1 cellular context compared by ENCODE assay signal in the genomic region with DNA sequence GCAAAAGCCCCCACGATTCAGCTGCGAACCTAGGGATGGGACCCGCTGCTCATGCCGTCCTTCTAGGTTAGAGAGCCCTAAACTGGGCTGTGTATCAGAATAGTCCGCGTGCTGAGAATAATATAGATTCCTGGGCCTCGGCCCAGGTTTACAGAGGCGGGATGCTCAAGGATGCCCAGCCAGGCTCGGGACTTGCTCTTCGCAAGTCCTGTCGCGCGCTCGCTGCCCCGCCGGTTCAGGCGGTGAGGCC.
A peak's percentile ranks its signal among the peaks of the same experiment; 100 is the strongest.
TF ChIP-seq lines count a peak whose summit lies in the region.

No MANE protein-coding gene starts in this region.

TF ChIP-seq in K562, 482 proteins besides CTCF, POLR2A, EP300 and RAD21 (continued from another document and continues in another):
- TF ChIP-seq, protein P1, sequence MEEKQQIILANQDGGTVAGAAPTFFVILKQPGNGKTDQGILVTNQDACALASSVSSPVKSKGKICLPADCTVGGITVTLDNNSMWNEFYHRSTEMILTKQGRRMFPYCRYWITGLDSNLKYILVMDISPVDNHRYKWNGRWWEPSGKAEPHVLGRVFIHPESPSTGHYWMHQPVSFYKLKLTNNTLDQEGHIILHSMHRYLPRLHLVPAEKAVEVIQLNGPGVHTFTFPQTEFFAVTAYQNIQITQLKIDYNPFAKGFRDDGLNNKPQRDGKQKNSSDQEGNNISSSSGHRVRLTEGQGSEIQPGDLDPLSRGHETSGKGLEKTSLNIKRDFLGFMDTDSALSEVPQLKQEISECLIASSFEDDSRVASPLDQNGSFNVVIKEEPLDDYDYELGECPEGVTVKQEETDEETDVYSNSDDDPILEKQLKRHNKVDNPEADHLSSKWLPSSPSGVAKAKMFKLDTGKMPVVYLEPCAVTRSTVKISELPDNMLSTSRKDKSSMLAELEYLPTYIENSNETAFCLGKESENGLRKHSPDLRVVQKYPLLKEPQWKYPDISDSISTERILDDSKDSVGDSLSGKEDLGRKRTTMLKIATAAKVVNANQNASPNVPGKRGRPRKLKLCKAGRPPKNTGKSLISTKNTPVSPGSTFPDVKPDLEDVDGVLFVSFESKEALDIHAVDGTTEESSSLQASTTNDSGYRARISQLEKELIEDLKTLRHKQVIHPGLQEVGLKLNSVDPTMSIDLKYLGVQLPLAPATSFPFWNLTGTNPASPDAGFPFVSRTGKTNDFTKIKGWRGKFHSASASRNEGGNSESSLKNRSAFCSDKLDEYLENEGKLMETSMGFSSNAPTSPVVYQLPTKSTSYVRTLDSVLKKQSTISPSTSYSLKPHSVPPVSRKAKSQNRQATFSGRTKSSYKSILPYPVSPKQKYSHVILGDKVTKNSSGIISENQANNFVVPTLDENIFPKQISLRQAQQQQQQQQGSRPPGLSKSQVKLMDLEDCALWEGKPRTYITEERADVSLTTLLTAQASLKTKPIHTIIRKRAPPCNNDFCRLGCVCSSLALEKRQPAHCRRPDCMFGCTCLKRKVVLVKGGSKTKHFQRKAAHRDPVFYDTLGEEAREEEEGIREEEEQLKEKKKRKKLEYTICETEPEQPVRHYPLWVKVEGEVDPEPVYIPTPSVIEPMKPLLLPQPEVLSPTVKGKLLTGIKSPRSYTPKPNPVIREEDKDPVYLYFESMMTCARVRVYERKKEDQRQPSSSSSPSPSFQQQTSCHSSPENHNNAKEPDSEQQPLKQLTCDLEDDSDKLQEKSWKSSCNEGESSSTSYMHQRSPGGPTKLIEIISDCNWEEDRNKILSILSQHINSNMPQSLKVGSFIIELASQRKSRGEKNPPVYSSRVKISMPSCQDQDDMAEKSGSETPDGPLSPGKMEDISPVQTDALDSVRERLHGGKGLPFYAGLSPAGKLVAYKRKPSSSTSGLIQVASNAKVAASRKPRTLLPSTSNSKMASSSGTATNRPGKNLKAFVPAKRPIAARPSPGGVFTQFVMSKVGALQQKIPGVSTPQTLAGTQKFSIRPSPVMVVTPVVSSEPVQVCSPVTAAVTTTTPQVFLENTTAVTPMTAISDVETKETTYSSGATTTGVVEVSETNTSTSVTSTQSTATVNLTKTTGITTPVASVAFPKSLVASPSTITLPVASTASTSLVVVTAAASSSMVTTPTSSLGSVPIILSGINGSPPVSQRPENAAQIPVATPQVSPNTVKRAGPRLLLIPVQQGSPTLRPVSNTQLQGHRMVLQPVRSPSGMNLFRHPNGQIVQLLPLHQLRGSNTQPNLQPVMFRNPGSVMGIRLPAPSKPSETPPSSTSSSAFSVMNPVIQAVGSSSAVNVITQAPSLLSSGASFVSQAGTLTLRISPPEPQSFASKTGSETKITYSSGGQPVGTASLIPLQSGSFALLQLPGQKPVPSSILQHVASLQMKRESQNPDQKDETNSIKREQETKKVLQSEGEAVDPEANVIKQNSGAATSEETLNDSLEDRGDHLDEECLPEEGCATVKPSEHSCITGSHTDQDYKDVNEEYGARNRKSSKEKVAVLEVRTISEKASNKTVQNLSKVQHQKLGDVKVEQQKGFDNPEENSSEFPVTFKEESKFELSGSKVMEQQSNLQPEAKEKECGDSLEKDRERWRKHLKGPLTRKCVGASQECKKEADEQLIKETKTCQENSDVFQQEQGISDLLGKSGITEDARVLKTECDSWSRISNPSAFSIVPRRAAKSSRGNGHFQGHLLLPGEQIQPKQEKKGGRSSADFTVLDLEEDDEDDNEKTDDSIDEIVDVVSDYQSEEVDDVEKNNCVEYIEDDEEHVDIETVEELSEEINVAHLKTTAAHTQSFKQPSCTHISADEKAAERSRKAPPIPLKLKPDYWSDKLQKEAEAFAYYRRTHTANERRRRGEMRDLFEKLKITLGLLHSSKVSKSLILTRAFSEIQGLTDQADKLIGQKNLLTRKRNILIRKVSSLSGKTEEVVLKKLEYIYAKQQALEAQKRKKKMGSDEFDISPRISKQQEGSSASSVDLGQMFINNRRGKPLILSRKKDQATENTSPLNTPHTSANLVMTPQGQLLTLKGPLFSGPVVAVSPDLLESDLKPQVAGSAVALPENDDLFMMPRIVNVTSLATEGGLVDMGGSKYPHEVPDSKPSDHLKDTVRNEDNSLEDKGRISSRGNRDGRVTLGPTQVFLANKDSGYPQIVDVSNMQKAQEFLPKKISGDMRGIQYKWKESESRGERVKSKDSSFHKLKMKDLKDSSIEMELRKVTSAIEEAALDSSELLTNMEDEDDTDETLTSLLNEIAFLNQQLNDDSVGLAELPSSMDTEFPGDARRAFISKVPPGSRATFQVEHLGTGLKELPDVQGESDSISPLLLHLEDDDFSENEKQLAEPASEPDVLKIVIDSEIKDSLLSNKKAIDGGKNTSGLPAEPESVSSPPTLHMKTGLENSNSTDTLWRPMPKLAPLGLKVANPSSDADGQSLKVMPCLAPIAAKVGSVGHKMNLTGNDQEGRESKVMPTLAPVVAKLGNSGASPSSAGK (IDR thresholded peaks at IDR 0.05) = peak; percentile 94
- TF ChIP-seq, protein P2, sequence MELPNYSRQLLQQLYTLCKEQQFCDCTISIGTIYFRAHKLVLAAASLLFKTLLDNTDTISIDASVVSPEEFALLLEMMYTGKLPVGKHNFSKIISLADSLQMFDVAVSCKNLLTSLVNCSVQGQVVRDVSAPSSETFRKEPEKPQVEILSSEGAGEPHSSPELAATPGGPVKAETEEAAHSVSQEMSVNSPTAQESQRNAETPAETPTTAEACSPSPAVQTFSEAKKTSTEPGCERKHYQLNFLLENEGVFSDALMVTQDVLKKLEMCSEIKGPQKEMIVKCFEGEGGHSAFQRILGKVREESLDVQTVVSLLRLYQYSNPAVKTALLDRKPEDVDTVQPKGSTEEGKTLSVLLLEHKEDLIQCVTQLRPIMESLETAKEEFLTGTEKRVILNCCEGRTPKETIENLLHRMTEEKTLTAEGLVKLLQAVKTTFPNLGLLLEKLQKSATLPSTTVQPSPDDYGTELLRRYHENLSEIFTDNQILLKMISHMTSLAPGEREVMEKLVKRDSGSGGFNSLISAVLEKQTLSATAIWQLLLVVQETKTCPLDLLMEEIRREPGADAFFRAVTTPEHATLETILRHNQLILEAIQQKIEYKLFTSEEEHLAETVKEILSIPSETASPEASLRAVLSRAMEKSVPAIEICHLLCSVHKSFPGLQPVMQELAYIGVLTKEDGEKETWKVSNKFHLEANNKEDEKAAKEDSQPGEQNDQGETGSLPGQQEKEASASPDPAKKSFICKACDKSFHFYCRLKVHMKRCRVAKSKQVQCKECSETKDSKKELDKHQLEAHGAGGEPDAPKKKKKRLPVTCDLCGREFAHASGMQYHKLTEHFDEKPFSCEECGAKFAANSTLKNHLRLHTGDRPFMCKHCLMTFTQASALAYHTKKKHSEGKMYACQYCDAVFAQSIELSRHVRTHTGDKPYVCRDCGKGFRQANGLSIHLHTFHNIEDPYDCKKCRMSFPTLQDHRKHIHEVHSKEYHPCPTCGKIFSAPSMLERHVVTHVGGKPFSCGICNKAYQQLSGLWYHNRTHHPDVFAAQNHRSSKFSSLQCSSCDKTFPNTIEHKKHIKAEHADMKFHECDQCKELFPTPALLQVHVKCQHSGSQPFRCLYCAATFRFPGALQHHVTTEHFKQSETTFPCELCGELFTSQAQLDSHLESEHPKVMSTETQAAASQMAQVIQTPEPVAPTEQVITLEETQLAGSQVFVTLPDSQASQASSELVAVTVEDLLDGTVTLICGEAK (IDR thresholded peaks at IDR 0.05) = no peak
- TF ChIP-seq, protein P2 (CRISPR knock-in tag; IDR thresholded peaks at IDR 0.05) = 0 out of 2 replicates have a peak, but pooled peaks have one; percentile 5
- TF ChIP-seq ESRRA (IDR thresholded peaks at IDR 0.05; ENCODE audit: borderline replicate concordance, low read depth) = no peak
- no peak for TF ChIP-seq NFATC3 (IDR thresholded peaks at IDR 0.05)
- TF ChIP-seq ZNF165 (CRISPR knock-in tag; IDR thresholded peaks at IDR 0.05; ENCODE audit: borderline replicate concordance) = no peak
- peak; percentile 66; the same call in 1 of the 2 replicates for TF ChIP-seq TAF7 (tag; IDR thresholded peaks at IDR 0.05)
- TF ChIP-seq TEAD1 (CRISPR knock-in tag; IDR thresholded peaks at IDR 0.05) = no peak
- peak; percentile 18; the same call in 1 of the 2 replicates for TF ChIP-seq THAP7 (CRISPR knock-in tag; IDR thresholded peaks at IDR 0.05)
- TF ChIP-seq THRB (CRISPR knock-in tag; conservative IDR thresholded peaks at IDR 0.05) = no peak
- no peak for TF ChIP-seq HDAC8 (tag; IDR thresholded peaks at IDR 0.05)
- 0 out of 2 replicates have a peak, but pooled peaks have one; percentile 23 for TF ChIP-seq MEF2D (tag; conservative IDR thresholded peaks at IDR 0.05; ENCODE audit: low read depth)
- TF ChIP-seq, protein P3, sequence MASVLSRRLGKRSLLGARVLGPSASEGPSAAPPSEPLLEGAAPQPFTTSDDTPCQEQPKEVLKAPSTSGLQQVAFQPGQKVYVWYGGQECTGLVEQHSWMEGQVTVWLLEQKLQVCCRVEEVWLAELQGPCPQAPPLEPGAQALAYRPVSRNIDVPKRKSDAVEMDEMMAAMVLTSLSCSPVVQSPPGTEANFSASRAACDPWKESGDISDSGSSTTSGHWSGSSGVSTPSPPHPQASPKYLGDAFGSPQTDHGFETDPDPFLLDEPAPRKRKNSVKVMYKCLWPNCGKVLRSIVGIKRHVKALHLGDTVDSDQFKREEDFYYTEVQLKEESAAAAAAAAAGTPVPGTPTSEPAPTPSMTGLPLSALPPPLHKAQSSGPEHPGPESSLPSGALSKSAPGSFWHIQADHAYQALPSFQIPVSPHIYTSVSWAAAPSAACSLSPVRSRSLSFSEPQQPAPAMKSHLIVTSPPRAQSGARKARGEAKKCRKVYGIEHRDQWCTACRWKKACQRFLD (CRISPR knock-in tag; IDR thresholded peaks at IDR 0.05) = no peak; the same call in 1 of the 2 replicates
- TF ChIP-seq, protein P4, sequence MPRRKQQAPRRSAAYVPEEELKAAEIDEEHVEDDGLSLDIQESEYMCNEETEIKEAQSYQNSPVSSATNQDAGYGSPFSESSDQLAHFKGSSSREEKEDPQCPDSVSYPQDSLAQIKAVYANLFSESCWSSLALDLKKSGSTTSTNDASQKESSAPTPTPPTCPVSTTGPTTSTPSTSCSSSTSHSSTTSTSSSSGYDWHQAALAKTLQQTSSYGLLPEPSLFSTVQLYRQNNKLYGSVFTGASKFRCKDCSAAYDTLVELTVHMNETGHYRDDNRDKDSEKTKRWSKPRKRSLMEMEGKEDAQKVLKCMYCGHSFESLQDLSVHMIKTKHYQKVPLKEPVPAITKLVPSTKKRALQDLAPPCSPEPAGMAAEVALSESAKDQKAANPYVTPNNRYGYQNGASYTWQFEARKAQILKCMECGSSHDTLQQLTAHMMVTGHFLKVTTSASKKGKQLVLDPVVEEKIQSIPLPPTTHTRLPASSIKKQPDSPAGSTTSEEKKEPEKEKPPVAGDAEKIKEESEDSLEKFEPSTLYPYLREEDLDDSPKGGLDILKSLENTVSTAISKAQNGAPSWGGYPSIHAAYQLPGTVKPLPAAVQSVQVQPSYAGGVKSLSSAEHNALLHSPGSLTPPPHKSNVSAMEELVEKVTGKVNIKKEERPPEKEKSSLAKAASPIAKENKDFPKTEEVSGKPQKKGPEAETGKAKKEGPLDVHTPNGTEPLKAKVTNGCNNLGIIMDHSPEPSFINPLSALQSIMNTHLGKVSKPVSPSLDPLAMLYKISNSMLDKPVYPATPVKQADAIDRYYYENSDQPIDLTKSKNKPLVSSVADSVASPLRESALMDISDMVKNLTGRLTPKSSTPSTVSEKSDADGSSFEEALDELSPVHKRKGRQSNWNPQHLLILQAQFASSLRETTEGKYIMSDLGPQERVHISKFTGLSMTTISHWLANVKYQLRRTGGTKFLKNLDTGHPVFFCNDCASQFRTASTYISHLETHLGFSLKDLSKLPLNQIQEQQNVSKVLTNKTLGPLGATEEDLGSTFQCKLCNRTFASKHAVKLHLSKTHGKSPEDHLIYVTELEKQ (CRISPR knock-in tag; IDR thresholded peaks at IDR 0.05) = 0 out of 2 replicates have a peak, but pooled peaks have one; percentile 6
- TF ChIP-seq PHF21A (IDR thresholded peaks at IDR 0.05; ENCODE audit: borderline replicate concordance, low read depth) = peak; percentile 65; the same call in 1 of the 2 replicates
- peak; percentile 96 for TF ChIP-seq MAX (CRISPR knock-in tag; IDR thresholded peaks at IDR 0.05)
- TF ChIP-seq ZNF143 (CRISPR knock-in tag; IDR thresholded peaks at IDR 0.05) = no peak; the same call in 1 of the 2 replicates
